ENCODE assay signal across 23 cellular contexts in the genomic region with DNA sequence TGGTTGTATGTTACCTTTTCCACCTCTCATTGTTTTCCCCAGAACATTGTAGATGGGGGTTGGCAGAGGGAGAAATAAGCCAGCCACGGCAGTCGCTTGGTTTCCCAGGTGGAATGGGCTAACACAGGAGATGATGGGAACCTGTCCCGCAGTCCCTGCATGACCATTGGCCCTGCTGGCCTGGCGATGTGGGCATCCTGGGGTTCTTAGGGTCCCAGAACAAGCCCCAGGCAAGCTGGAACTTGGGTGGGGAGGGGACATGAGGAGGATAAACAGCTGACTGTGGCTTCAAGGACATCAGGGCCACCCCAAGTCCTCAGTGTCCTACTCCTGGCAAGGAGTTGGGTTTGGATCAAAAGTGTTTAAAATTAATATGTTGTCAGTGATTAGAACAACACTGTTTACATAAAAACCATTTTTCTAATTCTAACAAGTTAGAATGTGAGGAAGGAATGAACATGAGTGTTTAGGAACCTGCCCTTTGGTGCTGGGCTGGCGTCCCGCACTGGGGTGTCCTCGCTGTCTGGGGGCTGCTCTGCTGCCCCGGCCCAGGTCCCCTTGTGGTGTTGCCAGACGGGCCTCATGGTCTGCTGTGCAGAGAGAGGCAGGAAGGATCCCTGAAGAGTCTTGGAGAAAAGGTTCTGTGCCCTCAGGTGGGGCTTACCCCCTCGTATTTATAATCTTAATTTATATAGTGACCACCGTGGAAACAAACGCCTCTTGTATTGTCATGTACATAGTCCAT.
A peak's percentile ranks its signal among the peaks of the same experiment; 100 is the strongest.
DNase-seq lines count a peak whose midpoint lies in the region; ATAC-seq, FAIRE-seq and TF ChIP-seq lines count a peak whose summit lies in the region.
"Had no signal": no experiment of that assay in that cellular context is flagged by ENCODE, and none has a peak within 500 bp of the region (broad histone marks: within the 10 kb centered on the region; RNA-seq: fewer than 3 reads in every experiment).

No MANE protein-coding gene starts in this region.

- in situ Hi-C loops in gastrocnemius medialis (cut with MboI; ENCODE audit: low sequenced_read_pairs in 4 of 4) = no loop called here

- no peak for TF ChIP-seq POLR2A in endothelial cell of umbilical vein (IDR thresholded peaks at IDR 0.05; ENCODE audit: low read depth, low read length)
- no peak for TF ChIP-seq POLR2A in gastrocnemius medialis (IDR thresholded peaks at IDR 0.05)

- intact Hi-C loops in A673 (cut with micrococcal nuclease; ENCODE audit: unreplicated experiment) = no loop called here
- intact Hi-C loops in endothelial cell of umbilical vein (cut with micrococcal nuclease) = no loop called here
- intact Hi-C loops in gastrocnemius medialis (cut with DNase I; ENCODE audit: low total_unique reads) = no loop called here
- intact Hi-C loops in Calu3 (cut with micrococcal nuclease; ENCODE audit: unreplicated experiment) = no loop called here

- H3K36me3 ChIP-seq in A673 (ENCODE audit: insufficient read depth, low read length, poor library complexity, severe bottlenecking) (peaks cover 34% of the 10 kb centered on the region), endothelial cell of umbilical vein (ENCODE audit: control insufficient read depth in 2 of 2, extremely low read depth in 1 of 2, insufficient read depth in 2 of 2, low read length in 2 of 2) (peaks cover 0 to 7% of the 10 kb centered on the region in 2 experiments), gastrocnemius medialis (peaks cover 2 to 84% of the 10 kb centered on the region in 2 donors), SJCRH30 (peaks cover 28% of the 10 kb centered on the region)

- dilution Hi-C loops in endothelial cell of umbilical vein (cut with MboI; ENCODE audit: extremely low pct_ligation_motif_present, low sequenced_read_pairs) = no loop called here

- H3K27me3 Mint-ChIP-seq in IgD-negative memory B cell = no peaks in the 10 kb centered on the region
- H3K27me3 Mint-ChIP-seq in Calu3 (ENCODE audit: unreplicated experiment) = no peaks in the 10 kb centered on the region
- H3K27me3 Mint-ChIP-seq: activated CD4-positive, alpha-beta T cell treated with anti-CD3 and anti-CD28 coated beads, Interleukin-2, amount 10 ng/mL, durations not matched to agents 24 days and 14 days; CD4-positive, CD25-positive, alpha-beta regulatory T cell had no signal

- H3K9me3 Mint-ChIP-seq in IgD-negative memory B cell = no peaks in the 10 kb centered on the region
- no peaks in the 10 kb centered on the region for H3K9me3 Mint-ChIP-seq in Calu3 (ENCODE audit: low read depth, unreplicated experiment)
- H3K9me3 Mint-ChIP-seq: activated CD4-positive, alpha-beta T cell treated with anti-CD3 and anti-CD28 coated beads, Interleukin-2, amount 10 ng/mL, durations not matched to agents 24 days and 14 days; CD4-positive, CD25-positive, alpha-beta regulatory T cell had no signal

- TSS peak; percentile 81 for BruUV-seq in A673 (replicated peaks; lab: Mats Ljungman, UMichigan)
- BruUV-seq in endothelial cell of umbilical vein (replicated peaks; lab: Mats Ljungman, UMichigan) = TSS peak; percentile 25
- no TSS peak for BruUV-seq in Calu3 (replicated peaks; lab: Mats Ljungman, UMichigan)

- CTCF ChIA-PET in A673 (lab: Charles Lee) = interaction anchor here (0.7 kb wide), 1 partner anchor 22 kb away, joined by 4 read pairs; no protein-coding TSS in a partner anchor
- CTCF ChIA-PET in endothelial cell of umbilical vein (lab: Charles Lee) = no interaction called here
- CTCF ChIA-PET in Calu3 (lab: Charles Lee) = no interaction called here

- no peaks in the 10 kb centered on the region for H3K4me1 ChIP-seq in A673 (ENCODE audit: insufficient read depth, low read length, poor library complexity, severe bottlenecking)
- H3K4me1 ChIP-seq in endothelial cell of umbilical vein (ENCODE audit: control insufficient read depth, extremely low read depth, insufficient read depth, low read length) = no peaks in the 10 kb centered on the region
- peaks cover 8 to 19% of the 10 kb centered on the region in 2 donors for H3K4me1 ChIP-seq in gastrocnemius medialis
- H3K4me1 ChIP-seq in SJCRH30 = no peaks in the 10 kb centered on the region

- H3K27ac Mint-ChIP-seq in IgD-negative memory B cell (peak overlapping the region in 2 of 3 donors; percentile 50 to 67), Calu3 (ENCODE audit: unreplicated experiment) (no peak overlapping the region)
- H3K27ac Mint-ChIP-seq: activated CD4-positive, alpha-beta T cell treated with anti-CD3 and anti-CD28 coated beads, Interleukin-2, amount 10 ng/mL, durations not matched to agents 24 days and 14 days had no signal

- TF ChIP-seq CTCF in A673 (conservative IDR thresholded peaks at IDR 0.05; ENCODE audit: low read depth, low read length) (no peak), endothelial cell of umbilical vein (IDR thresholded peaks at IDR 0.05; ENCODE audit: extremely low read depth in 1 of 2, insufficient read depth in 1 of 2, low read depth in 1 of 2, low read length in 2 of 2) (no peak), gastrocnemius medialis (IDR thresholded peaks at IDR 0.05 in 4 of 5, conservative IDR thresholded peaks at IDR 0.05 in 1 of 5) (no peak), Calu3 (IDR thresholded peaks at IDR 0.05; ENCODE audit: unreplicated experiment) (no peak)

- ATAC-seq in gastrocnemius medialis (no peak), GM18498 (IDR thresholded peaks at IDR 0.05; ENCODE audit: unreplicated experiment) (no peak)
- ATAC-seq: SK-N-SH treated with all-trans-retinoic acid at 6 μM for 48 hours had no signal

- H3K9ac ChIP-seq in endothelial cell of umbilical vein (replicated peaks; ENCODE audit: extremely low read depth, insufficient read depth, low read length) = no peak overlapping the region

- H3K4me3 Mint-ChIP-seq in IgD-negative memory B cell = no peak overlapping the region
- H3K4me3 Mint-ChIP-seq in Calu3 (ENCODE audit: low read depth, unreplicated experiment) = no peak overlapping the region
- H3K4me3 Mint-ChIP-seq: activated CD4-positive, alpha-beta T cell treated with anti-CD3 and anti-CD28 coated beads, Interleukin-2, amount 10 ng/mL, durations not matched to agents 24 days and 14 days; CD4-positive, CD25-positive, alpha-beta regulatory T cell had no signal

- H3K4me1 Mint-ChIP-seq in IgD-negative memory B cell = no peaks in the 10 kb centered on the region
- H3K4me1 Mint-ChIP-seq in Calu3 (ENCODE audit: low read depth, unreplicated experiment) = no peaks in the 10 kb centered on the region
- H3K4me1 Mint-ChIP-seq: activated CD4-positive, alpha-beta T cell treated with anti-CD3 and anti-CD28 coated beads, Interleukin-2, amount 10 ng/mL, durations not matched to agents 24 days and 14 days had no signal

- H3K27me3 ChIP-seq in A673 (replicated peaks; ENCODE audit: insufficient read depth, low read depth, low read length, poor library complexity) = no peaks in the 10 kb centered on the region
- H3K27me3 ChIP-seq in endothelial cell of umbilical vein (ENCODE audit: control insufficient read depth in 2 of 2, insufficient read depth in 2 of 2, low read length in 2 of 2) = no peaks in the 10 kb centered on the region
- H3K27me3 ChIP-seq in gastrocnemius medialis = no peaks in the 10 kb centered on the region
- no peaks in the 10 kb centered on the region for H3K27me3 ChIP-seq in SJCRH30
- H3K27me3 ChIP-seq: hepatocyte had no signal

- no peak overlapping the region for H2AFZ ChIP-seq in endothelial cell of umbilical vein (ENCODE audit: low read depth, low read length)
- H2AFZ ChIP-seq: hepatocyte had no signal

- H3K36me3 Mint-ChIP-seq in IgD-negative memory B cell (peaks cover 9% of the 10 kb centered on the region), Calu3 (ENCODE audit: insufficient read depth, unreplicated experiment) (peaks cover 41% of the 10 kb centered on the region)

- no peak overlapping the region for H3K27ac ChIP-seq in A673 (ENCODE audit: low read depth, low read length, poor library complexity, severe bottlenecking)
- H3K27ac ChIP-seq in endothelial cell of umbilical vein (ENCODE audit: insufficient read depth, low read depth, low read length) = no peak overlapping the region
- peak overlapping the region; percentile 61 to 82 (median 72) for H3K27ac ChIP-seq in gastrocnemius medialis
- H3K27ac ChIP-seq in SJCRH30 = no peak overlapping the region
- H3K27ac ChIP-seq: hepatocyte had no signal

- DNase-seq in A673 (ENCODE audit: low spot score) (no peak), endothelial cell of umbilical vein (ENCODE audit: low read depth, low spot score) (no peak), gastrocnemius medialis (no peak), SJCRH30 (no peak), Calu3 (no peak)
- DNase-seq: activated CD4-positive, alpha-beta T cell treated with anti-CD3 and anti-CD28 coated beads, Interleukin-2, amount 10 ng/mL, durations not matched to agents 24 days and 14 days; CD4-positive, CD25-positive, alpha-beta regulatory T cell; cerebellar nuclear complex; effector CD8-positive, alpha-beta T cell; foreskin fibroblast; HCEC 1CT; MV-4-11; NCI-H510A treated with DMSO at 0.1 percent for 48 hours; RPMI8226; small intestine; T-helper 2 cell had no signal

- no peaks in the 10 kb centered on the region for H3K9me1 ChIP-seq in endothelial cell of umbilical vein (replicated peaks; ENCODE audit: control insufficient read depth, extremely low read depth, insufficient read depth, low read length)

- H3K4me2 ChIP-seq in endothelial cell of umbilical vein (ENCODE audit: insufficient read depth, low read length) = no peak overlapping the region
- H3K4me2 ChIP-seq: hepatocyte had no signal

- no peak for FAIRE-seq in endothelial cell of umbilical vein (lab: Jason Lieb, UNC)
- FAIRE-seq: GM19239, small intestine had no signal

- no peaks in the 10 kb centered on the region for H4K20me1 ChIP-seq in endothelial cell of umbilical vein (replicated peaks; ENCODE audit: control insufficient read depth, extremely low read depth, insufficient read depth, low read length)

- POLR2A ChIA-PET in A673 (lab: Charles Lee; ENCODE audit: low non-redundant PET) (no interaction called here), endothelial cell of umbilical vein (lab: Charles Lee) (no interaction called here)

- H3K79me2 ChIP-seq in endothelial cell of umbilical vein (ENCODE audit: control insufficient read depth, insufficient read depth, low read length) = no peaks in the 10 kb centered on the region
- H3K79me2 ChIP-seq: hepatocyte had no signal

- H3K9me3 ChIP-seq in A673 (ENCODE audit: low read depth, low read length, poor library complexity, severe bottlenecking) (no peaks in the 10 kb centered on the region), endothelial cell of umbilical vein (replicated peaks; ENCODE audit: control insufficient read depth, insufficient read depth, low read length) (no peaks in the 10 kb centered on the region), gastrocnemius medialis (no peaks in the 10 kb centered on the region), SJCRH30 (replicated peaks) (no peaks in the 10 kb centered on the region)
- H3K9me3 ChIP-seq: thoracic aorta had no signal

- H3K4me3 ChIP-seq in A673 (ENCODE audit: low read depth, low read length, poor library complexity, severe bottlenecking) = no peak overlapping the region
- no peak overlapping the region for H3K4me3 ChIP-seq in endothelial cell of umbilical vein (replicated peaks in 1 of 3; ENCODE audit: insufficient read depth in 1 of 3, low read depth in 1 of 3, low read length in 3 of 3)
- no peak overlapping the region for H3K4me3 ChIP-seq in gastrocnemius medialis
- H3K4me3 ChIP-seq in SJCRH30 = no peak overlapping the region
- H3K4me3 ChIP-seq: hepatocyte, lung, thoracic aorta had no signal

TF ChIP-seq in endothelial cell of umbilical vein, 7 proteins besides CTCF, POLR2A, EP300 and RAD21 (continues in another document):
- TF ChIP-seq EZH2 (IDR thresholded peaks at IDR 0.05; ENCODE audit: borderline replicate concordance, low read depth, low read length, severe bottlenecking) = no peak

Comparison
In these comparisons a context has a peak if more than half of its experiments do, and no peak if none do; other contexts are left out.
1. H3K27ac ChIP-seq: peak in gastrocnemius medialis (4 of 4); none in A673 (single experiment), endothelial cell of umbilical vein (single experiment) and SJCRH30 (single experiment).